Comparison of ENCODE assay signal across 19 cellular contexts in genomic region chr4:13921805-13922204, GRCh38.
DNase-seq lines count a peak whose midpoint lies in the region; ATAC-seq and TF ChIP-seq lines count a peak whose summit lies in the region.
"Had no signal": no experiment of that assay in that cellular context is flagged by ENCODE, and none has a peak within 500 bp of the region (broad histone marks: within the 10 kb centered on the region; RNA-seq: fewer than 3 reads in every experiment).

No MANE protein-coding gene starts in this region.

- TF ChIP-seq POLR2A in gastrocnemius medialis (IDR thresholded peaks at IDR 0.05), result no peak

- DNase-seq in AG08396 (ENCODE audit: low spot score) (peak; percentile 15), astrocyte of the spinal cord (ENCODE audit: low read depth, low spot score) (peak; percentile 66), iris pigment epithelial cell (ENCODE audit: low read depth) (peak; percentile 58), gastrocnemius medialis (no peak), putamen (ENCODE audit: low spot score) (no peak), T-helper 17 cell (no peak)
- DNase-seq in T-helper 2 cell treated with Interferon-gamma antibody and Interleukin-4, amounts not matched to agents 5 μg/mL and 100 μg/mL, for 36 hours (ENCODE audit: low spot score), result no peak
- DNase-seq: DMS 273 treated with DMSO at 0.1 percent for 48 hours; NCI-H1694 treated with DMSO at 0.1 percent for 48 hours; NCI-H524; stimulated activated naive CD8-positive, alpha-beta T cell treated with anti-CD3 and anti-CD28 coated beads, Interleukin-15, Interleukin-2, amounts not matched to agents 100 U/mL and 50 U/mL, for 24 hours; T-cell had no signal

- no peak overlapping the region for H3K27ac ChIP-seq in gastrocnemius medialis
- H3K27ac ChIP-seq: neural progenitor cell had no signal

- no peak overlapping the region for H3K4me3 ChIP-seq in astrocyte of the spinal cord (ENCODE audit: low read depth, low read length)
- H3K4me3 ChIP-seq in gastrocnemius medialis, result no peak overlapping the region
- H3K4me3 ChIP-seq: lung, neural progenitor cell had no signal

- no peaks in the 10 kb centered on the region for H3K27me3 ChIP-seq in gastrocnemius medialis
- H3K27me3 ChIP-seq: neural progenitor cell had no signal

- intact Hi-C loops in gastrocnemius medialis (cut with DNase I; ENCODE audit: low total_unique reads), result no loop called here

- peak; percentile 44 for ATAC-seq in HG02759 (IDR thresholded peaks at IDR 0.05; ENCODE audit: unreplicated experiment)
- no peak for ATAC-seq in gastrocnemius medialis
- no peak for ATAC-seq in T-helper 17 cell
- ATAC-seq: activated CD4-positive, CD25-positive, alpha-beta regulatory T cell treated with anti-CD3 and anti-CD28 coated beads, Interleukin-2, amount 50 U/mL, for 24 hours; HCT116; stimulated activated naive CD8-positive, alpha-beta T cell treated with anti-CD3 and anti-CD28 coated beads, Interleukin-15, Interleukin-2, amounts not matched to agents 100 U/mL and 50 U/mL, for 24 hours; T-cell had no signal

- no peak for TF ChIP-seq CTCF in astrocyte of the spinal cord (IDR thresholded peaks at IDR 0.05; ENCODE audit: low read depth, low read length)
- no peak for TF ChIP-seq CTCF in gastrocnemius medialis (IDR thresholded peaks at IDR 0.05 in 4 of 5, conservative IDR thresholded peaks at IDR 0.05 in 1 of 5)

- H3K36me3 Mint-ChIP-seq in T-helper 2 cell treated with Interferon-gamma antibody and Interleukin-4, amounts not matched to agents 5 μg/mL and 100 μg/mL, for 36 hours (ENCODE audit: low read depth), result no peaks in the 10 kb centered on the region
- peaks cover 3% of the 10 kb centered on the region for H3K36me3 Mint-ChIP-seq in T-helper 17 cell (ENCODE audit: low read depth)
- H3K36me3 Mint-ChIP-seq: activated naive CD4-positive, alpha-beta T cell treated with anti-CD3 and anti-CD28 coated beads, Interleukin-2, amount 50 U/mL, for 24 hours; neural progenitor cell; T-cell had no signal

- H3K9me3 Mint-ChIP-seq in T-helper 2 cell treated with Interferon-gamma antibody and Interleukin-4, amounts not matched to agents 5 μg/mL and 100 μg/mL, for 36 hours, result peaks cover 5% of the 10 kb centered on the region

- no peaks in the 10 kb centered on the region for H3K36me3 ChIP-seq in gastrocnemius medialis
- H3K36me3 ChIP-seq: neural progenitor cell had no signal

- in situ Hi-C loops in astrocyte of the spinal cord (cut with HindIII; ENCODE audit: low sequenced_read_pairs), result no loop called here
- in situ Hi-C loops in gastrocnemius medialis (cut with MboI; ENCODE audit: low sequenced_read_pairs in 4 of 4), result no loop called here

- no peak overlapping the region for H3K4me3 Mint-ChIP-seq in T-helper 2 cell treated with Interferon-gamma antibody and Interleukin-4, amounts not matched to agents 5 μg/mL and 100 μg/mL, for 36 hours
- H3K4me3 Mint-ChIP-seq in T-helper 17 cell, result no peak overlapping the region
- H3K4me3 Mint-ChIP-seq: activated naive CD4-positive, alpha-beta T cell treated with anti-CD3 and anti-CD28 coated beads, Interleukin-2, amount 50 U/mL, for 24 hours; B cell; neural progenitor cell; T-cell had no signal

- H3K27me3 Mint-ChIP-seq in T-helper 2 cell treated with Interferon-gamma antibody and Interleukin-4, amounts not matched to agents 5 μg/mL and 100 μg/mL, for 36 hours (ENCODE audit: low read depth), result no peaks in the 10 kb centered on the region
- H3K27me3 Mint-ChIP-seq in T-helper 17 cell, result no peaks in the 10 kb centered on the region

- no peaks in the 10 kb centered on the region for H3K4me1 Mint-ChIP-seq in T-helper 2 cell treated with Interferon-gamma antibody and Interleukin-4, amounts not matched to agents 5 μg/mL and 100 μg/mL, for 36 hours (ENCODE audit: low read depth)
- H3K4me1 Mint-ChIP-seq in T-helper 17 cell, result no peaks in the 10 kb centered on the region
- H3K4me1 Mint-ChIP-seq: activated naive CD4-positive, alpha-beta T cell treated with anti-CD3 and anti-CD28 coated beads, Interleukin-2, amount 50 U/mL, for 24 hours; B cell; T-cell had no signal

- no peaks in the 10 kb centered on the region for H3K4me1 ChIP-seq in gastrocnemius medialis
- H3K4me1 ChIP-seq: neural progenitor cell had no signal

- H3K9me3 ChIP-seq in gastrocnemius medialis (no peaks in the 10 kb centered on the region), T-helper 17 cell (ENCODE audit: control insufficient read depth, low read length, poor library complexity, severe bottlenecking) (no peaks in the 10 kb centered on the region)

- no peak overlapping the region for H3K27ac Mint-ChIP-seq in T-helper 2 cell treated with Interferon-gamma antibody and Interleukin-4, amounts not matched to agents 5 μg/mL and 100 μg/mL, for 36 hours
- no peak overlapping the region for H3K27ac Mint-ChIP-seq in T-helper 17 cell
- H3K27ac Mint-ChIP-seq: activated naive CD4-positive, alpha-beta T cell treated with anti-CD3 and anti-CD28 coated beads, Interleukin-2, amount 50 U/mL, for 24 hours; B cell; neural progenitor cell; T-cell had no signal

Comparison
In these comparisons a context has a peak if more than half of its experiments do, and no peak if none do; other contexts are left out.
1. DNase-seq: peak in AG08396 (single experiment), astrocyte of the spinal cord (single experiment) and iris pigment epithelial cell (single experiment); none in T-helper 2 cell treated with Interferon-gamma antibody and Interleukin-4, amounts not matched to agents 5 μg/mL and 100 μg/mL, for 36 hours (single experiment), gastrocnemius medialis (0 of 2), putamen (single experiment) and T-helper 17 cell (0 of 3).